1 cellular context compared by ENCODE assay signal in the genomic region with DNA sequence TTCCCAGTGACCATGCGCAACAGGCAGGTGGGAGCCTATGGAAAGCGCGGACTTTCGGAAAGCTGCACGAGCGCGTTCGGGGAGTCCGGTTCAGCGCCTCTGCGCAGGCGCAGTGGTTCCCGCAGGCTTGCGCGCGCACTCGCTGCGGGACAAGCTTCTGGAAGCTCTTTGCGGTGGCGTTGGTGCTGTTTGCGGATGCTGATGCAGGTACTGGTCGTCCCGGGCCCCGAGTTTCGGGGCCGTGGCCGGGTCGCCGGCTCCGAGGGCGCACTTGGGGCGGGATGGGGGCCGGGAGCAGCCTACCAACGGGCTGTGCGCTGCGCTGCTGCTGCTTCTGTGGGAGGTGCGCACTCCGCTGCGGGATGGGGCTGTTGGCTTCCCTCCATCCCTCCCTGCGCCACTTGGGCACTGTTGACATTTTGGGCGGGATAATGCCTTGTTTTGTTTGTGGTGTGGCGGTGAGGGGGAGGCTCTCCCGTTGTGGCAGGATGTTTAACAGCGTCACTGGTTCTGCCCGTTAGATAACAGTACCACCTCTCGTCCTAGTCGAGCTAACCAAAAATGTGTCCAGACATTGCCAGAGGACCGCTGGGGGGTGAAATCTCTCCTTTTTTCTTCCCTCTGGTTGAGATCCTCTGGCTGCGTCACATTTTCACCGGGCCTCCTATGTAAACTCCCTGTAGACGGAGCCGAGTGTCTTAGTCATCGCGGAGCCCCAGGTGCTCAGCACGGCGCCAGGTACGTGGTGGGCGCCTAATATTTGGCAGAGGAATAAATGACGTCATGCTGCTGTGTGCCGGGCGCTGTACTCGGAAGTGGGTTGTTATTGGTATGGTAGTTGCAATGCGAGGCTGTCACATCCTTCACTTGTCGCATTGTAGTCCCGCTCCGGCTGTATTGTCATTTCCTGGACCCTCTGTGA.
TF ChIP-seq lines count a peak whose summit lies in the region.

TSS of gene ZNF483 (plus strand) at position 124 of the 922 bp plus-strand sequence. CDS start 2,217 bp downstream, outside the sequence.

TF ChIP-seq in HepG2, 621 proteins besides CTCF, POLR2A, EP300 and RAD21 (continued from another document and continues in another):
- TF ChIP-seq, protein P1, sequence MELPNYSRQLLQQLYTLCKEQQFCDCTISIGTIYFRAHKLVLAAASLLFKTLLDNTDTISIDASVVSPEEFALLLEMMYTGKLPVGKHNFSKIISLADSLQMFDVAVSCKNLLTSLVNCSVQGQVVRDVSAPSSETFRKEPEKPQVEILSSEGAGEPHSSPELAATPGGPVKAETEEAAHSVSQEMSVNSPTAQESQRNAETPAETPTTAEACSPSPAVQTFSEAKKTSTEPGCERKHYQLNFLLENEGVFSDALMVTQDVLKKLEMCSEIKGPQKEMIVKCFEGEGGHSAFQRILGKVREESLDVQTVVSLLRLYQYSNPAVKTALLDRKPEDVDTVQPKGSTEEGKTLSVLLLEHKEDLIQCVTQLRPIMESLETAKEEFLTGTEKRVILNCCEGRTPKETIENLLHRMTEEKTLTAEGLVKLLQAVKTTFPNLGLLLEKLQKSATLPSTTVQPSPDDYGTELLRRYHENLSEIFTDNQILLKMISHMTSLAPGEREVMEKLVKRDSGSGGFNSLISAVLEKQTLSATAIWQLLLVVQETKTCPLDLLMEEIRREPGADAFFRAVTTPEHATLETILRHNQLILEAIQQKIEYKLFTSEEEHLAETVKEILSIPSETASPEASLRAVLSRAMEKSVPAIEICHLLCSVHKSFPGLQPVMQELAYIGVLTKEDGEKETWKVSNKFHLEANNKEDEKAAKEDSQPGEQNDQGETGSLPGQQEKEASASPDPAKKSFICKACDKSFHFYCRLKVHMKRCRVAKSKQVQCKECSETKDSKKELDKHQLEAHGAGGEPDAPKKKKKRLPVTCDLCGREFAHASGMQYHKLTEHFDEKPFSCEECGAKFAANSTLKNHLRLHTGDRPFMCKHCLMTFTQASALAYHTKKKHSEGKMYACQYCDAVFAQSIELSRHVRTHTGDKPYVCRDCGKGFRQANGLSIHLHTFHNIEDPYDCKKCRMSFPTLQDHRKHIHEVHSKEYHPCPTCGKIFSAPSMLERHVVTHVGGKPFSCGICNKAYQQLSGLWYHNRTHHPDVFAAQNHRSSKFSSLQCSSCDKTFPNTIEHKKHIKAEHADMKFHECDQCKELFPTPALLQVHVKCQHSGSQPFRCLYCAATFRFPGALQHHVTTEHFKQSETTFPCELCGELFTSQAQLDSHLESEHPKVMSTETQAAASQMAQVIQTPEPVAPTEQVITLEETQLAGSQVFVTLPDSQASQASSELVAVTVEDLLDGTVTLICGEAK (IDR thresholded peaks at IDR 0.05), result no peak
- TF ChIP-seq, protein P1 (CRISPR knock-in tag; IDR thresholded peaks at IDR 0.05), result no peak; the same call in 1 of the 2 replicates
- TF ChIP-seq CBX2 (IDR thresholded peaks at IDR 0.05; ENCODE audit: low read depth, low read length) (no peak), CBX2 (CRISPR knock-in tag; IDR thresholded peaks at IDR 0.05; ENCODE audit: low read depth) (no peak), SSRP1 (CRISPR knock-in tag; IDR thresholded peaks at IDR 0.05) (no peak), ZBTB26 (CRISPR knock-in tag; IDR thresholded peaks at IDR 0.05; ENCODE audit: borderline replicate concordance) (no peak), NFKBIZ (CRISPR knock-in tag; IDR thresholded peaks at IDR 0.05) (no peak), HNRNPLL (IDR thresholded peaks at IDR 0.05; ENCODE audit: low read depth, low read length, poor library complexity, severe bottlenecking) (peak; percentile 94), U2AF2 (IDR thresholded peaks at IDR 0.05; ENCODE audit: low read depth, low read length) (no peak), HOXA7 (CRISPR knock-in tag; IDR thresholded peaks at IDR 0.05) (no peak), KDM5B (CRISPR knock-in tag; IDR thresholded peaks at IDR 0.05; ENCODE audit: borderline replicate concordance) (peak; percentile 75; the same call in 1 of the 2 replicates), MZF1 (CRISPR knock-in tag; IDR thresholded peaks at IDR 0.05; ENCODE audit: borderline replicate concordance) (peak; percentile 25; the same call in 1 of the 2 replicates), MAZ (IDR thresholded peaks at IDR 0.05; ENCODE audit: borderline replicate concordance, low read depth, low read length) (no peak), MAZ (CRISPR knock-in tag; IDR thresholded peaks at IDR 0.05; ENCODE audit: low read depth) (0 out of 2 replicates have a peak, but pooled peaks have one; percentile 15), HCFC1 (IDR thresholded peaks at IDR 0.05; ENCODE audit: low read depth, low read length) (no peak), XRCC5 (optimal IDR thresholded peaks at IDR 0.05; ENCODE audit: low read length) (no peak), ELF3 (CRISPR knock-in tag; IDR thresholded peaks at IDR 0.05) (no peak), PHF5A (CRISPR knock-in tag; IDR thresholded peaks at IDR 0.05; ENCODE audit: low read depth, unreplicated experiment) (no peak), NFE2 (CRISPR knock-in tag; IDR thresholded peaks at IDR 0.05) (no peak), EZH2 (conservative IDR thresholded peaks at IDR 0.05; ENCODE audit: low read depth, low read length) (no peak), NRL (CRISPR knock-in tag; IDR thresholded peaks at IDR 0.05; ENCODE audit: borderline replicate concordance) (0 out of 2 replicates have a peak, but pooled peaks have one; percentile 28), SMAD1 (CRISPR knock-in tag; IDR thresholded peaks at IDR 0.05; ENCODE audit: borderline replicate concordance, low read depth) (0 out of 2 replicates have a peak, but pooled peaks have one; percentile 58), ZNF589 (CRISPR knock-in tag; conservative IDR thresholded peaks at IDR 0.05) (no peak), ZNF737 (CRISPR knock-in tag; IDR thresholded peaks at IDR 0.05; ENCODE audit: borderline replicate concordance) (no peak), MTA1 (CRISPR knock-in tag; IDR thresholded peaks at IDR 0.05; ENCODE audit: borderline replicate concordance) (no peak), POGZ (CRISPR knock-in tag; IDR thresholded peaks at IDR 0.05) (peak; percentile 62), PAX8 (CRISPR knock-in tag; IDR thresholded peaks at IDR 0.05; ENCODE audit: borderline replicate concordance) (no peak), ISL2 (CRISPR knock-in tag; IDR thresholded peaks at IDR 0.05) (peak; percentile 24; the same call in 1 of the 2 replicates), DNMT3B (CRISPR knock-in tag; conservative IDR thresholded peaks at IDR 0.05) (no peak), ATM (IDR thresholded peaks at IDR 0.05; ENCODE audit: borderline replicate concordance) (no peak), ZNF101 (CRISPR knock-in tag; IDR thresholded peaks at IDR 0.05; ENCODE audit: borderline replicate concordance, low read depth) (no peak), ZNF598 (CRISPR knock-in tag; IDR thresholded peaks at IDR 0.05; ENCODE audit: borderline replicate concordance) (no peak), THAP9 (CRISPR knock-in tag; IDR thresholded peaks at IDR 0.05; ENCODE audit: borderline replicate concordance) (no peak), ZNF563 (CRISPR knock-in tag; IDR thresholded peaks at IDR 0.05) (no peak), SYNCRIP (IDR thresholded peaks at IDR 0.05; ENCODE audit: insufficient read depth, low read depth, low read length) (no peak), BCL6 (CRISPR knock-in tag; IDR thresholded peaks at IDR 0.05) (no peak), IRX3 (CRISPR knock-in tag; IDR thresholded peaks at IDR 0.05; ENCODE audit: borderline replicate concordance, low read depth) (peak; percentile 81; the same call in 1 of the 2 replicates), RBFOX2 (IDR thresholded peaks at IDR 0.05; ENCODE audit: low read depth, low read length) (peak; percentile 78)
- TF ChIP-seq, protein P2, sequence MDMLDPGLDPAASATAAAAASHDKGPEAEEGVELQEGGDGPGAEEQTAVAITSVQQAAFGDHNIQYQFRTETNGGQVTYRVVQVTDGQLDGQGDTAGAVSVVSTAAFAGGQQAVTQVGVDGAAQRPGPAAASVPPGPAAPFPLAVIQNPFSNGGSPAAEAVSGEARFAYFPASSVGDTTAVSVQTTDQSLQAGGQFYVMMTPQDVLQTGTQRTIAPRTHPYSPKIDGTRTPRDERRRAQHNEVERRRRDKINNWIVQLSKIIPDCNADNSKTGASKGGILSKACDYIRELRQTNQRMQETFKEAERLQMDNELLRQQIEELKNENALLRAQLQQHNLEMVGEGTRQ (IDR thresholded peaks at IDR 0.05; ENCODE audit: low read depth, low read length), result no peak
- TF ChIP-seq, protein P2 (CRISPR knock-in tag; IDR thresholded peaks at IDR 0.05; ENCODE audit: borderline replicate concordance), result no peak
- TF ChIP-seq, protein P3, sequence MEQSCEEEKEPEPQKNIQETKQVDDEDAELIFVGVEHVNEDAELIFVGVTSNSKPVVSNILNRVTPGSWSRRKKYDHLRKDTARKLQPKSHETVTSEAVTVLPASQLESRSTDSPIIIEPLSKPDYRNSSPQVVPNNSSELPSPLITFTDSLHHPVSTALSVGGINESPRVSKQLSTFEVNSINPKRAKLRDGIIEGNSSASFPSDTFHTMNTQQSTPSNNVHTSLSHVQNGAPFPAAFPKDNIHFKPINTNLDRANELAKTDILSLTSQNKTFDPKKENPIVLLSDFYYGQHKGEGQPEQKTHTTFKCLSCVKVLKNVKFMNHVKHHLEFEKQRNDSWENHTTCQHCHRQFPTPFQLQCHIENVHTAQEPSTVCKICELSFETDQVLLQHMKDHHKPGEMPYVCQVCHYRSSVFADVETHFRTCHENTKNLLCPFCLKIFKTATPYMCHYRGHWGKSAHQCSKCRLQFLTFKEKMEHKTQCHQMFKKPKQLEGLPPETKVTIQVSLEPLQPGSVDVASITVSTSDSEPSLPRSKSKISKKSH (CRISPR knock-in tag; IDR thresholded peaks at IDR 0.05; ENCODE audit: borderline replicate concordance), result peak; percentile 73
- TF ChIP-seq, protein P4, sequence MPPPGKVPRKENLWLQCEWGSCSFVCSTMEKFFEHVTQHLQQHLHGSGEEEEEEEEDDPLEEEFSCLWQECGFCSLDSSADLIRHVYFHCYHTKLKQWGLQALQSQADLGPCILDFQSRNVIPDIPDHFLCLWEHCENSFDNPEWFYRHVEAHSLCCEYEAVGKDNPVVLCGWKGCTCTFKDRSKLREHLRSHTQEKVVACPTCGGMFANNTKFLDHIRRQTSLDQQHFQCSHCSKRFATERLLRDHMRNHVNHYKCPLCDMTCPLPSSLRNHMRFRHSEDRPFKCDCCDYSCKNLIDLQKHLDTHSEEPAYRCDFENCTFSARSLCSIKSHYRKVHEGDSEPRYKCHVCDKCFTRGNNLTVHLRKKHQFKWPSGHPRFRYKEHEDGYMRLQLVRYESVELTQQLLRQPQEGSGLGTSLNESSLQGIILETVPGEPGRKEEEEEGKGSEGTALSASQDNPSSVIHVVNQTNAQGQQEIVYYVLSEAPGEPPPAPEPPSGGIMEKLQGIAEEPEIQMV (CRISPR knock-in tag; IDR thresholded peaks at IDR 0.05; ENCODE audit: low read depth), result 0 out of 2 replicates have a peak, but pooled peaks have one; percentile 20
